In the genomic region with DNA sequence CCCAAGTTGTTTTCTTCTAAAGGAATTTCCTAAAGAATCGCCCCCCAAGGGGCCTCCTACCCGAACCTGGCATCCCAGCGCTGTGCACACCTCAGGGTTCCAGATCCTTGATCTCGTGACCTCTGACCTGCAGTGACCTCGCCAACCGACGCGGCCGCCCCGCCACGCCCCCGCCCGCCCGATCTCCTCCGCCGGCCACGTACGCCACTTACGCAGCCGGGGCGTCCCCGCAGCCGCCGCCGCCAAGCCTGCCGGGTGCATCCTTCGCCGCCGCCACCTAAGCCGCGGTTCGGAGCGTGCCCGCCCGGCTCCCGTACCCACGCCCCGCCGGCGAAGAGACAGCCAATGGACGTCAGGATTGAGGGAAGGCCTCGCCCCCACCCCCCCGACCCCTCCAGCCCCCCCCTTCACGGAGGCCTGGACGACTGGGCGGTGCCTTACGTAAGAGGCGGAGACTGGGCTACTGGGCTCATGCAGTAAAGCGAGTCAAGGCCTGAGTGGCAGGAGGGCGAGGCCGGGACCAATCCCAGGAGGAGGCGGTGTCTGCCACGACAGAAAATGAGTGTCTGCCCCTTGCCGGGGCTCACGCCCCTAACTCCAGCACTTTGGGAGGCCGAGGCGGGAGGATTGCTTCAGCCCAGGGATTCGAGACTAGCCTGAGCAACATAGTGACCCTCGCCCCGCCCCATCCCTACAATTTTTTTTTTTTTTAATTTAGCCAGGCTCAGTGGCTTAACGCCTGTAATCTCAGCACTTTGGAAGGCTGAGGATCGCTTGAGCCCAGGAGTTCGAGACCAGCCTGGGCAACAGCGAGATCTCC, we compare ENCODE assay signal across 8 cellular contexts. TPM values are rescaled to one million over a fixed set of nuclear protein-coding genes. Genes with fewer than 3 reads are reported as not detected.
DNase-seq lines count a peak whose midpoint lies in the region; ATAC-seq and TF ChIP-seq lines count a peak whose summit lies in the region.

A gene with protein sequence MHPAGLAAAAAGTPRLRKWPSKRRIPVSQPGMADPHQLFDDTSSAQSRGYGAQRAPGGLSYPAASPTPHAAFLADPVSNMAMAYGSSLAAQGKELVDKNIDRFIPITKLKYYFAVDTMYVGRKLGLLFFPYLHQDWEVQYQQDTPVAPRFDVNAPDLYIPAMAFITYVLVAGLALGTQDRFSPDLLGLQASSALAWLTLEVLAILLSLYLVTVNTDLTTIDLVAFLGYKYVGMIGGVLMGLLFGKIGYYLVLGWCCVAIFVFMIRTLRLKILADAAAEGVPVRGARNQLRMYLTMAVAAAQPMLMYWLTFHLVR (minus strand): TSS at position 291 of the 820 bp plus-strand sequence. CDS start 30 bp downstream, at position 261.

- DNase-seq in AG08395 (ENCODE audit: low spot score) (peak; percentile 99), NCI-H2227 (lab: John Stamatoyannopoulos, UW; ENCODE audit: unreplicated experiment) (peak; percentile 100), WERI-Rb-1 (peak; percentile 98), breast epithelium (ENCODE audit: low spot score in 2 of 2) (peak; percentile 96 to 98)

- TF ChIP-seq CTCF in WERI-Rb-1 (IDR thresholded peaks at IDR 0.05; ENCODE audit: low read depth, low read length): no peak
- TF ChIP-seq CTCF in breast epithelium (IDR thresholded peaks at IDR 0.05): no peak

- peak within 1 kb of the TSS; percentile 73 for H3K27ac ChIP-seq in WERI-Rb-1
- H3K27ac ChIP-seq in breast epithelium: peak within 1 kb of the TSS; percentile 84 to 87
- no peak within 1 kb of the TSS for H3K27ac ChIP-seq in iPS-20b (ENCODE audit: low read length)
- peak within 1 kb of the TSS; percentile 42 to 86 (median 82) for H3K27ac ChIP-seq in skin epidermis

- peak; percentile 88 for ATAC-seq in GM18909 (IDR thresholded peaks at IDR 0.05; ENCODE audit: poor library complexity, unreplicated experiment)
- peak; percentile 87 for ATAC-seq in HG03159 (IDR thresholded peaks at IDR 0.05; ENCODE audit: unreplicated experiment)

- H3K4me3 ChIP-seq in WERI-Rb-1 (ENCODE audit: low read depth, low read length) (peak within 1 kb of the TSS; percentile 55), breast epithelium (peak within 1 kb of the TSS; percentile 52 to 71 (median 66)), iPS-20b (ENCODE audit: low read length) (peak within 1 kb of the TSS; percentile 89), skin epidermis (peak within 1 kb of the TSS; percentile 42 to 66 (median 52))

- H3K4me1 ChIP-seq in breast epithelium (no peaks in the 10 kb centered on the region), iPS-20b (ENCODE audit: insufficient read depth, low read length) (peaks cover 3% of the 10 kb centered on the region; the same call in 1 of the 2 replicates)

- TF ChIP-seq POLR2A in breast epithelium (IDR thresholded peaks at IDR 0.05): no peak

- H3K9me3 ChIP-seq in WERI-Rb-1 (ENCODE audit: severe bottlenecking): no peaks in the 10 kb centered on the region
- no peaks in the 10 kb centered on the region for H3K9me3 ChIP-seq in breast epithelium
- H3K9me3 ChIP-seq in iPS-20b (ENCODE audit: insufficient read depth, low read depth, low read length): no peaks in the 10 kb centered on the region

- H3K9ac ChIP-seq in iPS-20b (ENCODE audit: low read depth, low read length): peak within 1 kb of the TSS; percentile 77

- H3K27me3 ChIP-seq in WERI-Rb-1 (ENCODE audit: insufficient read depth, low read depth, severe bottlenecking) (no peaks in the 10 kb centered on the region), breast epithelium (no peaks in the 10 kb centered on the region), iPS-20b (ENCODE audit: insufficient read depth, low read length) (peaks cover 40% of the 10 kb centered on the region)

- H3K36me3 ChIP-seq in WERI-Rb-1 (no peaks in the 10 kb centered on the region; the same call in 1 of the 2 replicates), breast epithelium (no peaks in the 10 kb centered on the region), iPS-20b (ENCODE audit: insufficient read depth, low read depth, low read length) (no peaks in the 10 kb centered on the region)

- intact Hi-C loops in breast epithelium (cut with DNase I; ENCODE audit: low total_unique reads): no loop called here

RNA-seq across cellular contexts. Expression of the gene that starts here (rescaled TPM):
- total RNA-seq in breast epithelium: 10 to 100 TPM; 20.5 to 28.8 (median 27.7) TPM
